ENCODE assay signal across 1 cellular context in the genomic region with DNA sequence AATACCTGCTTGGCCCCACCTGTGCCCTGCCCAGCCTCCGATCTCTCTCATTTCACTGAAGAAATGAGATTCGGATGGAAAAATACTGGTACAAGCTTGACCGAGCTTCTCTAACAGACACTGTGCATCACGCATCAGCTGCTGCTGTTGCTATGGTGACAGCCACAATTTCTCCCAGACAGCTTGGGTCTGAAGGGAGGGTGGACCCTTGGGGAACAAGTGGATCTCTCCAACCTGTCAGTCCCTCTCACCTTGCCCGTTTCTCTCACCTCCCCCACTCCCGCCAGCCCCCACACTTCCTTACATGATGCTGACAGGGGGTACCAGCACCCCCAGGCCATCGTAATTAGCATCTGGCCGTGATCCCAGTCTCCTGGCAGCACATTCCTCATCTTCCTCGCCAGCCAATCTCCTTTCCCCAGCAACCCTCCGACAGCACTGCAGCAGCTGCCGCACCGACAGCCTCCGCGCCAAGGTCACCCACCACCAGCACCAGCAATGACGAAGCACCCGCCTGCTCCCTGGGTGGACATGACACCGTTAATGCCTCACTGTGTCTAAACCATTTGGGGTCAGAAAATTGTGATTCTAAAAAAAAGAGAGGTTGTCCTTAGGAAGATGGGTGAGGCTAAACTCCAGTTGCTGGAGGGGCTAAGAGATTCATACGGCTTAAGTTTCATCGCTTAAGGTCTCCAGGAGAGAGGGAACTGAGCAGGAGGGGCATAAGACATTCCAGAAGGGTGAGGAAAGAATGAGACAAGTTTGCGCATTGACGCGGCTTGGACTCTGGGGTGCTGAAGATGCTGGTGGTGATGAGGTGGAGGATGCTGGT.
TF ChIP-seq lines count a peak whose summit lies in the region.

No MANE protein-coding gene starts in this region.

TF ChIP-seq in H1, 55 proteins besides CTCF, POLR2A, EP300 and RAD21:
- TF ChIP-seq SP4 (IDR thresholded peaks at IDR 0.05; ENCODE audit: low read length) = no peak
- no peak for TF ChIP-seq RFX5 (IDR thresholded peaks at IDR 0.05; ENCODE audit: borderline replicate concordance, low read depth, low read length)
- peak; percentile 29 for TF ChIP-seq SAP30 (IDR thresholded peaks at IDR 0.05; ENCODE audit: insufficient read depth, insufficient replicate concordance, low read length)
- TF ChIP-seq PHF8 (conservative IDR thresholded peaks at IDR 0.05; ENCODE audit: low read depth, low read length) = no peak
- no peak for TF ChIP-seq BRCA1 (IDR thresholded peaks at IDR 0.05; ENCODE audit: low read depth, low read length)
- TF ChIP-seq FOSL1 (IDR thresholded peaks at IDR 0.05; ENCODE audit: insufficient read depth, low read depth, low read length) = no peak
- TF ChIP-seq, protein P1, sequence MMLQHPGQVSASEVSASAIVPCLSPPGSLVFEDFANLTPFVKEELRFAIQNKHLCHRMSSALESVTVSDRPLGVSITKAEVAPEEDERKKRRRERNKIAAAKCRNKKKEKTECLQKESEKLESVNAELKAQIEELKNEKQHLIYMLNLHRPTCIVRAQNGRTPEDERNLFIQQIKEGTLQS (IDR thresholded peaks at IDR 0.05; ENCODE audit: insufficient read depth, low read depth, low read length) = no peak
- TF ChIP-seq HDAC2 (IDR thresholded peaks at IDR 0.05; ENCODE audit: borderline replicate concordance in 1 of 2, low read depth in 2 of 2, low read length in 2 of 2) = 0 out of 4 replicates have a peak, but pooled peaks of 1 of the 2 experiments have one; percentile 8
- no peak for TF ChIP-seq BCL11A (IDR thresholded peaks at IDR 0.05; ENCODE audit: low read depth in 2 of 2, low read length in 2 of 2)
- no peak for TF ChIP-seq EGR1 (IDR thresholded peaks at IDR 0.05; ENCODE audit: borderline replicate concordance, low read depth, low read length)
- no peak for TF ChIP-seq GABPA (IDR thresholded peaks at IDR 0.05; ENCODE audit: borderline replicate concordance, insufficient read depth, low read length)
- no peak for TF ChIP-seq POU5F1 (IDR thresholded peaks at IDR 0.05; ENCODE audit: low read depth, low read length)
- TF ChIP-seq SIN3A (conservative IDR thresholded peaks at IDR 0.05 in 1 of 2, IDR thresholded peaks at IDR 0.05 in 1 of 2; ENCODE audit: low read depth in 1 of 2, low read length in 2 of 2) = peak; percentile 81 to 84; a peak in 3 of 4 replicates
- TF ChIP-seq YY1 (IDR thresholded peaks at IDR 0.05; ENCODE audit: low read depth, low read length) = no peak
- TF ChIP-seq MAX (IDR thresholded peaks at IDR 0.05) = no peak
- TF ChIP-seq POLR2AphosphoS5 (IDR thresholded peaks at IDR 0.05; ENCODE audit: low read depth, low read length) = no peak
- no peak for TF ChIP-seq NRF1 (IDR thresholded peaks at IDR 0.05; ENCODE audit: low read depth, low read length)
- TF ChIP-seq KDM5A (IDR thresholded peaks at IDR 0.05; ENCODE audit: low read length) = no peak
- TF ChIP-seq TEAD4 (IDR thresholded peaks at IDR 0.05; ENCODE audit: low read depth, low read length) = 0 out of 2 replicates have a peak, but pooled peaks have one; percentile 14
- TF ChIP-seq NANOG (IDR thresholded peaks at IDR 0.05; ENCODE audit: insufficient read depth, low read depth, low read length, poor library complexity, severe bottlenecking) = no peak
- TF ChIP-seq RNF2 (IDR thresholded peaks at IDR 0.05; ENCODE audit: borderline replicate concordance, low read depth, low read length, missing control alignments, poor library complexity, severe bottlenecking) = no peak
